In the genomic region with DNA sequence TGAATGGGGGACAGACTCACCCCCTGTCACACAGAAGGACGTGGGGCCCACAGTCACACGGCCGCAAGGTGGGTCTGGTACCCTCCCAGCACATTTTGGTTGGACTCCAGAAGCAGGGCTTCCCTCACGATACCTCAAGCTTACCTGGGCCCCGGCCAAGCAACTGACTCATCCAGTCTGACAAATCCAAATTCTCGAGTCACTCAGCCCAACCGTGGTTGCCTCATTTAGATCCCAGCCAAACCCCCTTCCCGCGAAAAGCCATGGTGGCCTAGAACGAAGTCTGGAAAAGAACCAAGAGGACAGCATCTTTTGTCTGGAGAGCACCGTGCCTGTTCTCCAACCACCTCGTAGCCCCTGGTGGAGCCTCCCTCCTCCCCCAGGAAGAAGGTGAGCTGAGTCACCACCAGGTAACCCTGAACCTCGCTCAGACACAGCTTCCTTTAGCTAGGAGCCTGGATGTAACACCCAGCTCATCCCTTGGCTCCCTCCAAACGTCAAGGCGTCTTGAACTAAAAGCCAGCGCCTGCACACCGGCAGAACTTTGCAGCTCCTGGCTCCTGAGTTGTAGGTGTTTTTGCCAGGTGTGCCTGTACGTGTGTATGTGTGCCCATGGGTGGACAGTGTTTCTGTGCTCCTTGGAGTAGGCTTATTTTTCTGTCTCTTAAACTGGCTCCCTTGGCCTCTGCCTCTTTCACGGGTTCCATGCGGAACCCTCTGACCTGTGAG, we compare ENCODE assay signal across 9 cellular contexts.
DNase-seq lines count a peak whose midpoint lies in the region; ATAC-seq and TF ChIP-seq lines count a peak whose summit lies in the region.
"Had no signal": no experiment of that assay in that cellular context is flagged by ENCODE, and none has a peak within 500 bp of the region (broad histone marks: within the 10 kb centered on the region; RNA-seq: fewer than 3 reads in every experiment).

No MANE protein-coding gene starts in this region.

- no peaks in the 10 kb centered on the region for H3K27me3 Mint-ChIP-seq in CD4-positive, alpha-beta T cell
- no peaks in the 10 kb centered on the region for H3K27me3 Mint-ChIP-seq in central memory CD8-positive, alpha-beta T cell

- no peak overlapping the region for H2AFZ ChIP-seq in neural cell (ENCODE audit: low read depth, low read length)

- H3K9me2 ChIP-seq in neural cell (ENCODE audit: insufficient read depth, low read length) = no peaks in the 10 kb centered on the region

- TF ChIP-seq EP300 in neural cell (conservative IDR thresholded peaks at IDR 0.05; ENCODE audit: poor library complexity, severe bottlenecking) = no peak

- POLR2A ChIA-PET in CD4-positive, alpha-beta T cell (lab: Charles Lee) = interaction anchor here (0.7 kb wide), 1 partner anchor 93 kb away, joined by 3 read pairs; no protein-coding TSS in a partner anchor

- no peak overlapping the region for H3K27ac ChIP-seq in CD4-positive, alpha-beta T cell (ENCODE audit: low read depth, low read length)
- peak overlapping the region; percentile 99 for H3K27ac ChIP-seq in neural cell (ENCODE audit: low read length)

- H3K36me3 Mint-ChIP-seq in CD4-positive, alpha-beta T cell (ENCODE audit: low read depth) = no peaks in the 10 kb centered on the region
- H3K36me3 Mint-ChIP-seq in central memory CD8-positive, alpha-beta T cell (ENCODE audit: insufficient read depth) = peaks cover 46% of the 10 kb centered on the region

- H3K36me3 ChIP-seq in neural cell (ENCODE audit: insufficient read depth, low read length) = no peaks in the 10 kb centered on the region

- no peaks in the 10 kb centered on the region for H3K27me3 ChIP-seq in CD4-positive, alpha-beta T cell (ENCODE audit: control insufficient read depth, insufficient read depth, low read length)
- no peaks in the 10 kb centered on the region for H3K27me3 ChIP-seq in neural cell (ENCODE audit: insufficient read depth, low read depth, low read length)

- H3K9ac ChIP-seq in neural cell (ENCODE audit: low read length) = no peak overlapping the region

- no peak overlapping the region for H3K4me3 Mint-ChIP-seq in CD4-positive, alpha-beta T cell
- peak overlapping the region; percentile 72 for H3K4me3 Mint-ChIP-seq in central memory CD8-positive, alpha-beta T cell

- no peak overlapping the region for H3K4me3 ChIP-seq in neural cell (ENCODE audit: low read length)

- no peak for TF ChIP-seq RAD21 in neural cell (conservative IDR thresholded peaks at IDR 0.05)

- no peaks in the 10 kb centered on the region for H4K20me1 ChIP-seq in neural cell (ENCODE audit: insufficient read depth)

- H3F3A ChIP-seq in neural cell (ENCODE audit: insufficient read depth, low read length, poor library complexity, severe bottlenecking) = peaks cover 4% of the 10 kb centered on the region

- CTCF ChIA-PET in CD4-positive, alpha-beta T cell (lab: Charles Lee) = interaction anchor here (0.5 kb wide), 1 partner anchor 42 kb away, joined by 3 read pairs; no protein-coding TSS in a partner anchor

- H3K27ac Mint-ChIP-seq in CD4-positive, alpha-beta T cell = peak overlapping the region; percentile 81
- H3K27ac Mint-ChIP-seq in central memory CD8-positive, alpha-beta T cell (ENCODE audit: low read depth) = peak overlapping the region; percentile 99

- no peaks in the 10 kb centered on the region for H3K9me3 Mint-ChIP-seq in CD4-positive, alpha-beta T cell
- H3K9me3 Mint-ChIP-seq in central memory CD8-positive, alpha-beta T cell = no peaks in the 10 kb centered on the region

- no peaks in the 10 kb centered on the region for H3K9me3 ChIP-seq in CD4-positive, alpha-beta T cell (ENCODE audit: control insufficient read depth, low read length)
- H3K9me3 ChIP-seq in neural cell (ENCODE audit: low read length) = peaks cover 9% of the 10 kb centered on the region

- no peak for DNase-seq in CD4-positive, alpha-beta T cell
- peak; percentile 45 for DNase-seq in LHCN-M2 (ENCODE audit: low read depth)
- peak in 1 of 2 donors; percentile 13 for DNase-seq in central memory CD8-positive, alpha-beta T cell (ENCODE audit: low spot score in 2 of 2)
- no peak for DNase-seq in left lobe of liver (ENCODE audit: low spot score)
- DNase-seq in NCI-H524 treated with DMSO at 0.1 percent for 48 hours (lab: John Stamatoyannopoulos, UW) = no peak
- no peak for DNase-seq in NCI-H774 (lab: John Stamatoyannopoulos, UW)
- no peak for DNase-seq in germinal center (ENCODE audit: low spot score)
- DNase-seq: NCI-H2029 had no signal

- peaks cover 79% of the 10 kb centered on the region for H3K79me2 ChIP-seq in neural cell (replicated peaks; ENCODE audit: insufficient read depth, low read length)

- no peak for ATAC-seq in CD4-positive, alpha-beta T cell (ENCODE audit: poor library complexity)
- ATAC-seq in central memory CD8-positive, alpha-beta T cell (replicated peaks; ENCODE audit: extremely low read depth, poor library complexity, severe bottlenecking) = no peak
- no peak for ATAC-seq in left lobe of liver

- H3K4me2 ChIP-seq in neural cell (ENCODE audit: low read length) = no peak overlapping the region

- peaks cover 71% of the 10 kb centered on the region for H3K4me1 Mint-ChIP-seq in CD4-positive, alpha-beta T cell (ENCODE audit: low read depth)
- peaks cover 80% of the 10 kb centered on the region for H3K4me1 Mint-ChIP-seq in central memory CD8-positive, alpha-beta T cell

- intact Hi-C loops in CD4-positive, alpha-beta T cell (cut with DNase I, micrococcal nuclease) = loop anchor here (2.0 to 5.0 kb wide), 2 partner anchors 77 to 81 kb away; partner anchors contain the start of gene CMIP (in 1 of the 2)

- TF ChIP-seq CTCF in CD4-positive, alpha-beta T cell (IDR thresholded peaks at IDR 0.05) = no peak
- no peak for TF ChIP-seq CTCF in neural cell (IDR thresholded peaks at IDR 0.05; ENCODE audit: poor library complexity, severe bottlenecking)

TF ChIP-seq in neural cell, 6 proteins besides CTCF, POLR2A, EP300 and RAD21:
- TF ChIP-seq EZH2 (IDR thresholded peaks at IDR 0.05; ENCODE audit: borderline replicate concordance, insufficient read depth, low read length, poor library complexity, severe bottlenecking) (no peak), SMC3 (conservative IDR thresholded peaks at IDR 0.05; ENCODE audit: poor library complexity) (no peak), TAF1 (IDR thresholded peaks at IDR 0.05; ENCODE audit: low read depth) (no peak), POLR2AphosphoS5 (IDR thresholded peaks at IDR 0.05) (no peak), MXI1 (conservative IDR thresholded peaks at IDR 0.05; ENCODE audit: poor library complexity, severe bottlenecking) (no peak)
- TF ChIP-seq, protein P1, sequence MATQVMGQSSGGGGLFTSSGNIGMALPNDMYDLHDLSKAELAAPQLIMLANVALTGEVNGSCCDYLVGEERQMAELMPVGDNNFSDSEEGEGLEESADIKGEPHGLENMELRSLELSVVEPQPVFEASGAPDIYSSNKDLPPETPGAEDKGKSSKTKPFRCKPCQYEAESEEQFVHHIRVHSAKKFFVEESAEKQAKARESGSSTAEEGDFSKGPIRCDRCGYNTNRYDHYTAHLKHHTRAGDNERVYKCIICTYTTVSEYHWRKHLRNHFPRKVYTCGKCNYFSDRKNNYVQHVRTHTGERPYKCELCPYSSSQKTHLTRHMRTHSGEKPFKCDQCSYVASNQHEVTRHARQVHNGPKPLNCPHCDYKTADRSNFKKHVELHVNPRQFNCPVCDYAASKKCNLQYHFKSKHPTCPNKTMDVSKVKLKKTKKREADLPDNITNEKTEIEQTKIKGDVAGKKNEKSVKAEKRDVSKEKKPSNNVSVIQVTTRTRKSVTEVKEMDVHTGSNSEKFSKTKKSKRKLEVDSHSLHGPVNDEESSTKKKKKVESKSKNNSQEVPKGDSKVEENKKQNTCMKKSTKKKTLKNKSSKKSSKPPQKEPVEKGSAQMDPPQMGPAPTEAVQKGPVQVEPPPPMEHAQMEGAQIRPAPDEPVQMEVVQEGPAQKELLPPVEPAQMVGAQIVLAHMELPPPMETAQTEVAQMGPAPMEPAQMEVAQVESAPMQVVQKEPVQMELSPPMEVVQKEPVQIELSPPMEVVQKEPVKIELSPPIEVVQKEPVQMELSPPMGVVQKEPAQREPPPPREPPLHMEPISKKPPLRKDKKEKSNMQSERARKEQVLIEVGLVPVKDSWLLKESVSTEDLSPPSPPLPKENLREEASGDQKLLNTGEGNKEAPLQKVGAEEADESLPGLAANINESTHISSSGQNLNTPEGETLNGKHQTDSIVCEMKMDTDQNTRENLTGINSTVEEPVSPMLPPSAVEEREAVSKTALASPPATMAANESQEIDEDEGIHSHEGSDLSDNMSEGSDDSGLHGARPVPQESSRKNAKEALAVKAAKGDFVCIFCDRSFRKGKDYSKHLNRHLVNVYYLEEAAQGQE (IDR thresholded peaks at IDR 0.05; ENCODE audit: borderline replicate concordance) = no peak
